8 cellular contexts compared by ENCODE assay signal in the genomic region with DNA sequence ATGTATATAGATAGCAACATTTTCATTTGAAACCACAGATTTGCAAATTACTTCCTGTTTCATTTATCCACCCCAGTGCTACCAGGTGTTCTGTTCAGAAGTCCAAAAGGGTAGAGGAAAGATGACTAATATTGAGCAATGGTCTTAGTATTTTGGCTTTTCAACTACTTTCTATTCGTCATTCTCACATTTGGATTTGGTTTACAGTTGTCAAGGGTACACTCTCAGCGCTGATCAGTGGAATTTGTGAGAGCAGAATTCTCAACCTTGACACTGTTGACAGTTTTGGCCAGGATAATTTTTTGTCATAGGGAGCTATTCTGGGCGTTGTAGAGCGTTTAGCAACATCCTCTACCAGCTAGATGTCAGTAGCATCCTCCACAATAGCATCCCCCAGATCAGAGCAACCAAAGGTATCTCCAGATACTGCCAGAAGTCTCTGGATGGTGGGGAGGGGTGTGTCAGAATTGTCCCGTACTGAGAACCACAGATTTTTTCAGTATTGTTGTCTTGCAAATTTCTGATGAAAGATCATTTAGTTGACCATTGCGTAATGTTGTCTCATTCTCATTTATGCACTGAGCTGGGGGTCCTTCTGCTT. TPM values are rescaled to one million over a fixed set of nuclear protein-coding genes. Genes with fewer than 3 reads are reported as not detected.
DNase-seq lines count a peak whose midpoint lies in the region; ATAC-seq, FAIRE-seq and TF ChIP-seq lines count a peak whose summit lies in the region.

No MANE protein-coding gene starts in this region.

- no peak overlapping the region for H3K4me3 ChIP-seq in bronchial epithelial cell (ENCODE audit: low read depth, low read length)

- in situ Hi-C loops in KBM-7 (cut with MboI; ENCODE audit: low pct_unique_long_range_greater_than_20kb, low sequenced_read_pairs) = no loop called here

- TF ChIP-seq CTCF in GM10266 (IDR thresholded peaks at IDR 0.05; ENCODE audit: control insufficient read depth, insufficient read depth, low read depth, missing control alignments) (peak; percentile 8), bronchial epithelial cell (IDR thresholded peaks at IDR 0.05; ENCODE audit: insufficient read depth, low read length, severe bottlenecking) (no peak)

- ATAC-seq in GM21515 (IDR thresholded peaks at IDR 0.05; ENCODE audit: unreplicated experiment) (peak; percentile 62), esophagus mucosa (no peak)

- H3K36me3 ChIP-seq in bronchial epithelial cell (ENCODE audit: control insufficient read depth, insufficient read depth, low read length) = no peaks in the 10 kb centered on the region

- no peak for FAIRE-seq in bronchial epithelial cell (lab: Jason Lieb, UNC)

- no peaks in the 10 kb centered on the region for H3K27me3 ChIP-seq in bronchial epithelial cell (ENCODE audit: control insufficient read depth, insufficient read depth, low read length)

- peak; percentile 80 for DNase-seq in GM10266 (ENCODE audit: extremely low spot score)
- peak; percentile 75 for DNase-seq in HT1080 (ENCODE audit: low read depth)
- DNase-seq in bronchial epithelial cell (ENCODE audit: low read depth) = peak; percentile 72
- no peak for DNase-seq in KBM-7
- no peak for DNase-seq in UCSD-AML1 (lab: John Stamatoyannopoulos, UW; ENCODE audit: unreplicated experiment)
- no peak for DNase-seq in cortex of kidney (lab: John Stamatoyannopoulos, UW)

RNA-seq across cellular contexts. Expression of a gene that starts 4.2 kb away (rescaled TPM):
- total RNA-seq in HT1080 (2014; rRNA removed; shearing (Covaris generic)) = 37.4 and 54.9 TPM in 2 replicates
- polyA plus RNA-seq in HT1080 (2015; cell fraction: cytosol; rRNA removed) = 44.3 and 51.8 TPM in 2 replicates
- 41.0 and 44.7 TPM in 2 replicates for polyA plus RNA-seq in HT1080 (2015; cell fraction: nucleus; rRNA removed)
- 30.5 and 35.6 TPM in 2 replicates for total RNA-seq in bronchial epithelial cell
- total RNA-seq in esophagus mucosa = 37.2 TPM

RNA-seq across cellular contexts. Expression of a gene that starts 33.4 kb away (rescaled TPM):
- 155 and 158 TPM in 2 replicates for total RNA-seq in HT1080 (2014; rRNA removed; shearing (Covaris generic))
- polyA plus RNA-seq in HT1080 (2015; cell fraction: cytosol; rRNA removed) = 111 and 119 TPM in 2 replicates
- polyA plus RNA-seq in HT1080 (2015; cell fraction: nucleus; rRNA removed) = 240 and 255 TPM in 2 replicates
- 165 and 259 TPM in 2 replicates for total RNA-seq in bronchial epithelial cell
- 87.8 TPM for total RNA-seq in esophagus mucosa

Comparison
In these comparisons a context has a peak if more than half of its experiments do, and no peak if none do; other contexts are left out.
1. DNase-seq: peak in GM10266 (single experiment), HT1080 (single experiment) and bronchial epithelial cell (single experiment); none in KBM-7 (single experiment), UCSD-AML1 (single experiment) and cortex of kidney (single experiment).